ENCODE assay signal across 8 cellular contexts in the genomic region with DNA sequence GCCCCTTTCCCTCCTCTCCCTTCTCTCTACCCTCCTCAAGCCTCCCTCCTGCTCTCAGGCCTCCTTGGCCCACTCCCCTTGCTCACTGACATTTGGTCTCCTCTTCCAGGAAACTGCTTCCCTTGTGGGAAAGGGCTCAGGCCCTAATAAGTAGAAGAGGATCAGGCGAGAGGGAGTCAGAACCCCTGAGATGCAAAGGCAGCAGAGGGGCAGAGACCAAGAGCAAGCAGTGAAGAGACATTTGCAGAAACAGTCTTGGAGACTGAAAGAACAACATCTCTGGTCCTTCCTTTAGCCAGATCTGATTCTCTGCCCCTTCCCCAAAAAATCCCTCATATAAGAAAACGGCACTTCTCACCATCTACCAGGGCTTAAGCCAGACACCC. TPM values are rescaled to one million over a fixed set of nuclear protein-coding genes. Genes with fewer than 3 reads are reported as not detected.
DNase-seq lines count a peak whose midpoint lies in the region; ATAC-seq and TF ChIP-seq lines count a peak whose summit lies in the region.

No MANE protein-coding gene starts in this region.

- no peaks in the 10 kb centered on the region for H3K27me3 Mint-ChIP-seq in CD8-positive, alpha-beta T cell (ENCODE audit: low read depth)
- H3K27me3 Mint-ChIP-seq in endodermal cell (ENCODE audit: insufficient read depth), result no peaks in the 10 kb centered on the region

- peaks cover 20% of the 10 kb centered on the region for H4K20me1 ChIP-seq in PC-3 (ENCODE audit: low read length)

- H3K9me3 ChIP-seq in CD8-positive, alpha-beta T cell (ENCODE audit: low read length), result no peaks in the 10 kb centered on the region
- H3K9me3 ChIP-seq in PC-3 (ENCODE audit: low read length) (no peaks in the 10 kb centered on the region), endodermal cell (ENCODE audit: control insufficient read depth, low read length) (no peaks in the 10 kb centered on the region), neutrophil (no peaks in the 10 kb centered on the region)

- no peaks in the 10 kb centered on the region for H3K27me3 ChIP-seq in CD8-positive, alpha-beta T cell (ENCODE audit: insufficient read depth, low read length)
- H3K27me3 ChIP-seq in PC-3 (ENCODE audit: low read length), result no peaks in the 10 kb centered on the region
- H3K27me3 ChIP-seq in endodermal cell (ENCODE audit: control insufficient read depth, insufficient read depth, low read length, poor library complexity, severe bottlenecking), result no peaks in the 10 kb centered on the region
- peaks cover 31% of the 10 kb centered on the region for H3K27me3 ChIP-seq in neutrophil

- 82% methylated on average over 2 of the region's 2 CpGs; no CpG with 5 or more reads in 1 of the 2 experiments for WGBS in endodermal cell (ENCODE audit: insufficient coverage in 1 of 2, insufficient read length in 1 of 2), 2 experiments

- H3K36me3 Mint-ChIP-seq in CD8-positive, alpha-beta T cell, result peaks cover 38% of the 10 kb centered on the region
- peaks cover 25% of the 10 kb centered on the region for H3K36me3 Mint-ChIP-seq in endodermal cell (ENCODE audit: low read depth)

- peak overlapping the region; percentile 94 for H3K27ac ChIP-seq in CD8-positive, alpha-beta T cell (ENCODE audit: low read depth, low read length)
- H3K27ac ChIP-seq in PC-3 (ENCODE audit: low read length) (peak overlapping the region; percentile 83), endodermal cell (ENCODE audit: low read depth, low read length) (peak overlapping the region; percentile 2), neutrophil (peak overlapping the region; percentile 100)

- H3K9ac ChIP-seq in PC-3 (ENCODE audit: low read length) (peak overlapping the region; percentile 79), endodermal cell (ENCODE audit: extremely low read depth, low read length, poor library complexity, severe bottlenecking) (peak overlapping the region; percentile 90)

- TF ChIP-seq CTCF in CD8-positive, alpha-beta T cell (IDR thresholded peaks at IDR 0.05), result no peak
- no peak for TF ChIP-seq CTCF in PC-3 (conservative IDR thresholded peaks at IDR 0.05; ENCODE audit: low read depth, low read length)
- TF ChIP-seq CTCF in endodermal cell (conservative IDR thresholded peaks at IDR 0.05), result no peak
- no peak for TF ChIP-seq CTCF in neutrophil (IDR thresholded peaks at IDR 0.05)

- H3K4me3 ChIP-seq in CD8-positive, alpha-beta T cell (ENCODE audit: low read depth, low read length), result peak overlapping the region; percentile 100
- peak overlapping the region; percentile 100 for H3K4me3 ChIP-seq in PC-3 (ENCODE audit: low read length)
- peak overlapping the region; percentile 95 for H3K4me3 ChIP-seq in endodermal cell (ENCODE audit: low read length)
- peak overlapping the region; percentile 98 to 100 for H3K4me3 ChIP-seq in neutrophil (ENCODE audit: low read depth in 1 of 2, low read length in 1 of 2)

- peaks cover 17% of the 10 kb centered on the region for H3K36me3 ChIP-seq in CD8-positive, alpha-beta T cell (ENCODE audit: insufficient read depth, low read length)
- H3K36me3 ChIP-seq in PC-3 (ENCODE audit: low read depth, low read length), result peaks cover 9% of the 10 kb centered on the region
- H3K36me3 ChIP-seq in endodermal cell (ENCODE audit: control insufficient read depth, insufficient read depth, low read length), result peaks cover 12% of the 10 kb centered on the region
- H3K36me3 ChIP-seq in neutrophil, result peaks cover 25% of the 10 kb centered on the region

- peaks cover 40% of the 10 kb centered on the region for H3K4me1 Mint-ChIP-seq in CD8-positive, alpha-beta T cell (ENCODE audit: low read depth)
- H3K4me1 Mint-ChIP-seq in endodermal cell, result peaks cover 40% of the 10 kb centered on the region

- intact Hi-C loops in CD8-positive, alpha-beta T cell (cut with DNase I, micrococcal nuclease), result loop anchor here (1.0 to 10.0 kb wide), 4 partner anchors 9 to 338 kb away; a partner anchor contains a TSS
- intact Hi-C loops in PC-3 (cut with micrococcal nuclease), result loop anchor here (1.0 kb wide), 1 partner anchor 13 kb away; no protein-coding TSS in a partner anchor

- peak overlapping the region; percentile 90 for H3K4me2 ChIP-seq in PC-3 (ENCODE audit: low read length)

- CTCF ChIA-PET in CD8-positive, alpha-beta T cell (lab: Charles Lee), result interaction anchor here (1.4 to 2.3 kb wide), 5 partner anchors 11 to 122 kb away, joined by 4 to 156 read pairs (median 10); a partner anchor contains a TSS
- CTCF ChIA-PET in PC-3 (lab: Charles Lee), result no interaction called here

- peak in 1 of 7 experiments; percentile 33 for DNase-seq in CD8-positive, alpha-beta T cell
- DNase-seq in PC-3 (no peak), endodermal cell (no peak), SKM-1 (lab: John Stamatoyannopoulos, UW; ENCODE audit: unreplicated experiment) (no peak), NCI-H1092 treated with DMSO at 0.1 percent for 48 hours (lab: John Stamatoyannopoulos, UW) (no peak)

- no peaks in the 10 kb centered on the region for H3K9me3 Mint-ChIP-seq in CD8-positive, alpha-beta T cell
- H3K9me3 Mint-ChIP-seq in endodermal cell, result no peaks in the 10 kb centered on the region

- POLR2A ChIA-PET in CD8-positive, alpha-beta T cell (lab: Charles Lee), result interaction anchor here (2.3 kb wide), 4 partner anchors 10 to 25 kb away, joined by 9 to 66 read pairs (median 37); a partner anchor contains a TSS
- POLR2A ChIA-PET in PC-3 (lab: Charles Lee; ENCODE audit: unreplicated experiment), result no interaction called here

- peak overlapping the region; percentile 89 for H3K4me3 Mint-ChIP-seq in CD8-positive, alpha-beta T cell
- H3K4me3 Mint-ChIP-seq in endodermal cell, result peak overlapping the region; percentile 91

- ATAC-seq in CD8-positive, alpha-beta T cell, result no peak
- ATAC-seq in PC-3 (no peak), GM21529 (IDR thresholded peaks at IDR 0.05; ENCODE audit: unreplicated experiment) (no peak), HG02870 (IDR thresholded peaks at IDR 0.05; ENCODE audit: unreplicated experiment) (no peak)

- no peaks in the 10 kb centered on the region for H3F3A ChIP-seq in PC-3 (ENCODE audit: low read length, unreplicated experiment)

- BruUV-seq in PC-3 (replicated peaks; lab: Mats Ljungman, UMichigan), result no TSS peak

- H3K4me1 ChIP-seq in CD8-positive, alpha-beta T cell (ENCODE audit: insufficient read depth, low read length), result peaks cover 32% of the 10 kb centered on the region
- H3K4me1 ChIP-seq in PC-3 (ENCODE audit: insufficient read depth, low read length) (peaks cover 36% of the 10 kb centered on the region), endodermal cell (ENCODE audit: control insufficient read depth, insufficient read depth, low read length) (peaks cover 9% of the 10 kb centered on the region), neutrophil (ENCODE audit: control insufficient read depth in 1 of 2, insufficient read depth in 1 of 2, low read depth in 1 of 2, low read length in 1 of 2) (peaks cover 37 to 47% of the 10 kb centered on the region in 2 experiments)

- no peak overlapping the region for H2AFZ ChIP-seq in PC-3 (ENCODE audit: low read length)

- H3K27ac Mint-ChIP-seq in CD8-positive, alpha-beta T cell, result peak overlapping the region; percentile 96
- peak overlapping the region; percentile 88 for H3K27ac Mint-ChIP-seq in endodermal cell

- H3K79me2 ChIP-seq in PC-3 (ENCODE audit: low read length), result peaks cover 22% of the 10 kb centered on the region

- H3K9me2 ChIP-seq in PC-3 (replicated peaks; ENCODE audit: low read length), result no peaks in the 10 kb centered on the region

RNA-seq across cellular contexts. Expression of a gene that starts 1.9 kb away (rescaled TPM):
- 10 to 100 TPM; 54.8 to 69.0 TPM for total RNA-seq in CD8-positive, alpha-beta T cell
- total RNA-seq in PC-3 (2014; rRNA removed), result 8.3 and 10.6 TPM in 2 replicates
- 100 to 1,000 TPM; 127 to 160 TPM for total RNA-seq in endodermal cell
- 75.4 TPM for polyA plus RNA-seq in endodermal cell (2013, experiment 1 of 2)
- polyA plus RNA-seq in endodermal cell (2013, experiment 2 of 2), result 69.8 TPM

RNA-seq across cellular contexts. Expression of a gene that starts 4.0 kb away (rescaled TPM):
- total RNA-seq in CD8-positive, alpha-beta T cell, result 1,000 to 10,000 TPM; 1,672 to 1,779 TPM
- total RNA-seq in PC-3 (2014; rRNA removed), result 32.7 and 68.4 TPM in 2 replicates
- 10 to 100 TPM; 16.1 to 23.4 TPM for total RNA-seq in endodermal cell
- 7.8 TPM for polyA plus RNA-seq in endodermal cell (2013, experiment 1 of 2)
- 7.3 TPM for polyA plus RNA-seq in endodermal cell (2013, experiment 2 of 2)

RNA-seq across cellular contexts. Expression of a gene that starts 19.4 kb away (rescaled TPM):
- 10 to 100 TPM; 45.9 to 55.1 TPM for total RNA-seq in CD8-positive, alpha-beta T cell
- 17.0 and 30.1 TPM in 2 replicates for total RNA-seq in PC-3 (2014; rRNA removed)
- 10 to 100 TPM; 32.6 to 38.9 TPM for total RNA-seq in endodermal cell
- 26.7 TPM for polyA plus RNA-seq in endodermal cell (2013, experiment 1 of 2)
- polyA plus RNA-seq in endodermal cell (2013, experiment 2 of 2), result 24.1 TPM

RNA-seq across cellular contexts. Expression of a gene that starts 19.7 kb away (rescaled TPM):
- 100 to 1,000 TPM; 109 to 117 TPM for total RNA-seq in CD8-positive, alpha-beta T cell
- 50.7 and 56.6 TPM in 2 replicates for total RNA-seq in PC-3 (2014; rRNA removed)
- 10 to 100 TPM; 28.4 to 28.8 TPM for total RNA-seq in endodermal cell
- 40.6 TPM for polyA plus RNA-seq in endodermal cell (2013, experiment 1 of 2)
- polyA plus RNA-seq in endodermal cell (2013, experiment 2 of 2), result 38.7 TPM

RNA-seq across cellular contexts. Expression of a gene that starts 25.1 kb away (rescaled TPM):
- 1,000 to 10,000 TPM; 4,439 to 4,447 TPM for total RNA-seq in CD8-positive, alpha-beta T cell
- total RNA-seq in PC-3 (2014; rRNA removed) (294 and 418 TPM in 2 replicates), endodermal cell (1,000 to 10,000 TPM; 1,674 to 1,990 TPM)
- polyA plus RNA-seq in endodermal cell (2013, experiment 1 of 2), result 2,268 TPM
- 2,119 TPM for polyA plus RNA-seq in endodermal cell (2013, experiment 2 of 2)

Comparison
In these comparisons a context has a peak if more than half of its experiments do, and no peak if none do; other contexts are left out.
1. H3K27ac ChIP-seq: peak in every context shown above with its lines; median percentile 100 in neutrophil; 94 in CD8-positive, alpha-beta T cell; 83 in PC-3; 2 in endodermal cell.
2. RNA of a gene that starts 4.0 kb away (total RNA-seq): 1,672 to 1,779 TPM in CD8-positive, alpha-beta T cell; 32.7 to 68.4 TPM in PC-3 and 16.1 to 23.4 TPM in endodermal cell; every median in the first group is over 10 times any median in the second.
3. Peak in every context shown above with its lines, with median percentiles within 50 percentile points of each other: H3K4me3 ChIP-seq.